In genomic region chr4:40194602-40195161, GRCh38 we compare ENCODE assay signal across 1 cellular context.
TF ChIP-seq lines count a peak whose summit lies in the region.

No MANE protein-coding gene starts in this region.

TF ChIP-seq in HepG2, 621 proteins besides CTCF, POLR2A, EP300 and RAD21 (continued from another document):
- TF ChIP-seq PAXIP1 (CRISPR knock-in tag; conservative IDR thresholded peaks at IDR 0.05) (0 out of 2 replicates have a peak, but pooled peaks have one; percentile 35), ZNF263 (CRISPR knock-in tag; IDR thresholded peaks at IDR 0.05) (no peak), ZBTB38 (CRISPR knock-in tag; IDR thresholded peaks at IDR 0.05) (0 out of 2 replicates have a peak, but pooled peaks have one; percentile 23), ZNF317 (CRISPR knock-in tag; IDR thresholded peaks at IDR 0.05) (0 out of 2 replicates have a peak, but pooled peaks have one; percentile 50), HNF4A (CRISPR knock-in tag; IDR thresholded peaks at IDR 0.05) (0 out of 2 replicates have a peak, but pooled peaks have one; percentile 18), SAP130 (CRISPR knock-in tag; IDR thresholded peaks at IDR 0.05; ENCODE audit: low read depth) (0 out of 2 replicates have a peak, but pooled peaks have one; percentile 14), NFATC3 (CRISPR knock-in tag; IDR thresholded peaks at IDR 0.05) (no peak), ZBTB4 (CRISPR knock-in tag; IDR thresholded peaks at IDR 0.05; ENCODE audit: borderline replicate concordance) (no peak; the same call in 1 of the 2 replicates), FIP1L1 (IDR thresholded peaks at IDR 0.05; ENCODE audit: borderline replicate concordance, insufficient read depth, low read depth, low read length) (no peak), ZSCAN5A (CRISPR knock-in tag; IDR thresholded peaks at IDR 0.05; ENCODE audit: borderline replicate concordance) (no peak), TFE3 (CRISPR knock-in tag; IDR thresholded peaks at IDR 0.05) (no peak), MAFK (conservative IDR thresholded peaks at IDR 0.05 in 1 of 2, IDR thresholded peaks at IDR 0.05 in 1 of 2; ENCODE audit: low read length in 2 of 2) (no peak), MIER2 (CRISPR knock-in tag; IDR thresholded peaks at IDR 0.05) (no peak), ELK4 (CRISPR knock-in tag; IDR thresholded peaks at IDR 0.05; ENCODE audit: borderline replicate concordance) (no peak), FOXP1 (IDR thresholded peaks at IDR 0.05) (no peak), FOXP1 (CRISPR knock-in tag; IDR thresholded peaks at IDR 0.05) (0 out of 2 replicates have a peak, but pooled peaks have one; percentile 14), CENPT (CRISPR knock-in tag; IDR thresholded peaks at IDR 0.05; ENCODE audit: low read depth) (no peak), ZMYM3 (CRISPR knock-in tag; IDR thresholded peaks at IDR 0.05) (peak; percentile 46; the same call in 1 of the 2 replicates), TEAD3 (CRISPR knock-in tag; optimal IDR thresholded peaks at IDR 0.05; ENCODE audit: borderline replicate concordance) (peak; percentile 17), ZNF616 (CRISPR knock-in tag; IDR thresholded peaks at IDR 0.05; ENCODE audit: low read depth) (0 out of 2 replicates have a peak, but pooled peaks have one; percentile 11), SYNCRIP (IDR thresholded peaks at IDR 0.05; ENCODE audit: insufficient read depth, low read depth, low read length) (no peak), MZF1 (CRISPR knock-in tag; IDR thresholded peaks at IDR 0.05; ENCODE audit: borderline replicate concordance) (no peak), SUZ12 (IDR thresholded peaks at IDR 0.05; ENCODE audit: low read depth, low read length) (no peak), HOXA3 (CRISPR knock-in tag; IDR thresholded peaks at IDR 0.05) (peak; percentile 39; the same call in 1 of the 2 replicates), CAMTA2 (CRISPR knock-in tag; IDR thresholded peaks at IDR 0.05; ENCODE audit: borderline replicate concordance) (no peak), ZNF792 (CRISPR knock-in tag; IDR thresholded peaks at IDR 0.05) (no peak)
